9 cellular contexts compared by ENCODE assay signal in the genomic region with DNA sequence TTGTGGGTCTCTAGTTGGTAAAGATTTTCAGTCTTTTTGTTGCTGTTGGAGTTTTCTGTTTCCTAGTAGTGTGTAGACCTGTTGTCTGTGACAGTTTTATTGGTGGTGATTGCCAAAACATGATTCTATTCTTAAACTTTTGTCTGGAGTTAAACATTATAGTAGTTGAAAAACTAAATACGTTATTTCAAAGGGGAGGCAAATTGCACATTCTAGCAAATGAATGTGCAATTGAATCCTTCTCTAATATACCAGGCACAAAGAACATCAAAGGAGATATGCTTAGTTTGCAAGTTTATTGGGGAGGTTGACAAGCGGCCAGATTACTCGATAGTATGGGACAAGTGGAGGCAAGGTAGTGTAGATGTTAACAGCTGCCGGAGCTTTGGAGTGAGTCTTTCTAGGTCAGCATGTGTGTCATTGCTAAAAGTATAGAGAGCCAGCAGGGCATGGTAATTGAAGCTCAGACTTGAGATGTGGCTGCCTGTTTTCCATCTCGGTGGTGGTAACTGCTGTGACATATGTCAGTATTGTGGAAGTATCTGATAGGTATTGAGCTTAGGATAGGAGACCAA. TPM values are rescaled to one million over a fixed set of nuclear protein-coding genes. Genes with fewer than 3 reads are reported as not detected.
DNase-seq lines count a peak whose midpoint lies in the region; ATAC-seq and TF ChIP-seq lines count a peak whose summit lies in the region.
"Had no signal": no experiment of that assay in that cellular context is flagged by ENCODE, and none has a peak within 500 bp of the region (broad histone marks: within the 10 kb centered on the region; RNA-seq: fewer than 3 reads in every experiment).

No MANE protein-coding gene starts in this region.

- DNase-seq in activated T-cell treated with anti-CD3 and anti-CD28 coated beads, Interleukin-2, amount 50 U/mL, for 24 hours = no peak
- DNase-seq in activated T-cell treated with anti-CD3 and anti-CD28 coated beads for 4 hours (no peak), mammary epithelial cell (peak; percentile 61), tibial nerve (ENCODE audit: low spot score in 2 of 2) (no peak)
- DNase-seq in activated effector memory CD4-positive, alpha-beta T cell treated with Interleukin-2 at 50 U/mL for 16 hours = no peak
- DNase-seq: KBM-7 had no signal

- TF ChIP-seq CTCF in mammary epithelial cell (conservative IDR thresholded peaks at IDR 0.05 in 1 of 2, IDR thresholded peaks at IDR 0.05 in 1 of 2; ENCODE audit: extremely low read depth in 1 of 2, insufficient read depth in 1 of 2, low read depth in 1 of 2, low read length in 2 of 2) (no peak), tibial nerve (IDR thresholded peaks at IDR 0.05) (no peak)

- peak overlapping the region; percentile 94 for H3K27ac Mint-ChIP-seq in activated T-cell treated with anti-CD3 and anti-CD28 coated beads, Interleukin-2, amount 50 U/mL, for 24 hours

- TF ChIP-seq POLR2A in tibial nerve (IDR thresholded peaks at IDR 0.05) = no peak

- CTCF ChIA-PET in mammary epithelial cell (lab: Charles Lee; ENCODE audit: low non-redundant PET) = interaction anchor here (0.5 to 1.2 kb wide), 3 partner anchors 122 to 1200 kb away, joined by 4 to 9 read pairs (median 5); no protein-coding TSS in a partner anchor

- H3K4me1 Mint-ChIP-seq in activated T-cell treated with anti-CD3 and anti-CD28 coated beads, Interleukin-2, amount 50 U/mL, for 24 hours (ENCODE audit: low read depth) = peaks cover 88% of the 10 kb centered on the region

- peak overlapping the region; percentile 8 for H3K4me3 Mint-ChIP-seq in activated T-cell treated with anti-CD3 and anti-CD28 coated beads, Interleukin-2, amount 50 U/mL, for 24 hours

- H2AFZ ChIP-seq in mammary epithelial cell (ENCODE audit: low read depth, low read length) = no peak overlapping the region

- no peaks in the 10 kb centered on the region for H3K9me3 ChIP-seq in mammary epithelial cell (replicated peaks; ENCODE audit: insufficient read depth, low read length)
- no peaks in the 10 kb centered on the region for H3K9me3 ChIP-seq in mucosa of rectum (ENCODE audit: control insufficient read depth in 2 of 2, low read length in 2 of 2)
- H3K9me3 ChIP-seq in tibial nerve = no peaks in the 10 kb centered on the region

- H3K36me3 ChIP-seq in mammary epithelial cell (ENCODE audit: insufficient read depth, low read length) (peaks cover 11% of the 10 kb centered on the region), mucosa of rectum (ENCODE audit: control insufficient read depth in 2 of 2, insufficient read depth in 2 of 2, low read length in 2 of 2) (peaks cover 10 to 12% of the 10 kb centered on the region in 2 donors), tibial nerve (peaks cover 0 to 12% (median 11%) of the 10 kb centered on the region in 3 donors)

- intact Hi-C loops in mammary epithelial cell (cut with micrococcal nuclease) = no loop called here

- H3K4me2 ChIP-seq in mammary epithelial cell (ENCODE audit: insufficient read depth, low read depth, low read length) = peak overlapping the region; percentile 71

- H3K27me3 ChIP-seq in mammary epithelial cell (ENCODE audit: insufficient read depth, low read length) (no peaks in the 10 kb centered on the region), mucosa of rectum (ENCODE audit: control insufficient read depth in 2 of 2, insufficient read depth in 2 of 2, low read length in 2 of 2) (no peaks in the 10 kb centered on the region), tibial nerve (no peaks in the 10 kb centered on the region)

- dilution Hi-C loops in mammary epithelial cell (cut with HindIII; ENCODE audit: low sequenced_read_pairs) = no loop called here

- H3K79me2 ChIP-seq in mammary epithelial cell (ENCODE audit: insufficient read depth, low read length) = peaks cover 96% of the 10 kb centered on the region

- H3K4me3 ChIP-seq in mammary epithelial cell (replicated peaks in 1 of 3; ENCODE audit: insufficient read depth in 1 of 3, low read depth in 2 of 3, low read length in 3 of 3) (peak overlapping the region in 1 of 3 experiments; percentile 3), mucosa of rectum (ENCODE audit: low read length in 2 of 2) (peak overlapping the region in 1 of 2 donors; percentile 8), tibial nerve (no peak overlapping the region)

- no peaks in the 10 kb centered on the region for H3K9me3 Mint-ChIP-seq in activated T-cell treated with anti-CD3 and anti-CD28 coated beads, Interleukin-2, amount 50 U/mL, for 24 hours

- H3K4me1 ChIP-seq in mammary epithelial cell (ENCODE audit: insufficient read depth, low read length) = peaks cover 44% of the 10 kb centered on the region
- H3K4me1 ChIP-seq in mucosa of rectum (ENCODE audit: control insufficient read depth in 2 of 2, insufficient read depth in 2 of 2, low read length in 2 of 2) = peaks cover 37 to 55% of the 10 kb centered on the region in 2 donors
- peaks cover 0 to 97% (median 51%) of the 10 kb centered on the region in 4 donors for H3K4me1 ChIP-seq in tibial nerve

- H3K36me3 Mint-ChIP-seq in activated T-cell treated with anti-CD3 and anti-CD28 coated beads, Interleukin-2, amount 50 U/mL, for 24 hours (ENCODE audit: low read depth) = peaks cover 87% of the 10 kb centered on the region

- no peaks in the 10 kb centered on the region for H3K27me3 Mint-ChIP-seq in activated T-cell treated with anti-CD3 and anti-CD28 coated beads, Interleukin-2, amount 50 U/mL, for 24 hours

- WGBS in mammary epithelial cell (ENCODE audit: low coverage, missing lambda C conversion rate) = 29% methylated on average over 5 of the region's 5 CpGs
- WGBS in tibial nerve, 2 donors = 63 to 68% methylated on average over 5 of the region's 5 CpGs

- in situ Hi-C loops in mammary epithelial cell (cut with MboI; ENCODE audit: low sequenced_read_pairs in 2 of 2) = no loop called here

- BruUV-seq in mammary epithelial cell (replicated peaks; lab: Mats Ljungman, UMichigan) = no TSS peak

- H3K9ac ChIP-seq in mammary epithelial cell (ENCODE audit: insufficient read depth, low read length) = peak overlapping the region; percentile 83
- peak overlapping the region in 1 of 2 donors; percentile 60 for H3K9ac ChIP-seq in mucosa of rectum (ENCODE audit: low read depth in 1 of 2, low read length in 2 of 2)

- H3K27ac ChIP-seq in mammary epithelial cell (ENCODE audit: insufficient read depth, low read depth, low read length) (peak overlapping the region; percentile 95), mucosa of rectum (ENCODE audit: low read depth in 2 of 2, low read length in 2 of 2) (peak overlapping the region; percentile 78 to 91), tibial nerve (peak overlapping the region in 3 of 4 donors; percentile 51 to 63 (median 59))

- no peak for TF ChIP-seq EP300 in tibial nerve (IDR thresholded peaks at IDR 0.05)

- H4K20me1 ChIP-seq in mammary epithelial cell (ENCODE audit: insufficient read depth, low read length) = no peaks in the 10 kb centered on the region

- no peak for ATAC-seq in HG02852 (IDR thresholded peaks at IDR 0.05; ENCODE audit: unreplicated experiment)
- ATAC-seq in activated CD4-positive, CD25-positive, alpha-beta regulatory T cell treated with anti-CD3 and anti-CD28 coated beads, Interleukin-2, amount 50 U/mL, for 24 hours = no peak

RNA-seq across cellular contexts. Expression of gene CHD2, which starts 20.6 kb away (rescaled TPM):
- total RNA-seq in mammary epithelial cell = 100 to 1,000 TPM in 1 of 2 donors, 10 to 100 TPM in 1; 65.0 to 103 TPM
- 16.9 TPM for polyA plus RNA-seq in mammary epithelial cell
- 67.0 TPM for polyA minus RNA-seq in mammary epithelial cell
- 100 to 1,000 TPM in 2 of 4 donors, 10 to 100 TPM in 2; 96.5 to 133 (median 102) TPM for total RNA-seq in tibial nerve
